1 cellular context compared by ENCODE assay signal in genomic region chr16:46632778-46633733, GRCh38.
TF ChIP-seq lines count a peak whose summit lies in the region.

No MANE protein-coding gene starts in this region.

TF ChIP-seq in K562, 482 proteins besides CTCF, POLR2A, EP300 and RAD21:
- peak; percentile 90 for TF ChIP-seq HINFP (tag; conservative IDR thresholded peaks at IDR 0.05; ENCODE audit: low read depth)
- no peak for TF ChIP-seq PCBP1 (IDR thresholded peaks at IDR 0.05; ENCODE audit: low read depth, low read length, poor library complexity, severe bottlenecking)
- peak; percentile 70; the same call in 1 of the 2 replicates for TF ChIP-seq SPI1 (IDR thresholded peaks at IDR 0.05; ENCODE audit: borderline replicate concordance, low read depth, low read length)
- TF ChIP-seq ZFP36 (IDR thresholded peaks at IDR 0.05; ENCODE audit: low read depth, low read length, partially characterized antibody) = no peak
- peak; percentile 49; the same call in 1 of the 2 replicates for TF ChIP-seq CTBP1 (IDR thresholded peaks at IDR 0.05; ENCODE audit: borderline replicate concordance)
- TF ChIP-seq U2AF1 (optimal IDR thresholded peaks at IDR 0.05; ENCODE audit: low read depth, low read length) = no peak
- 0 out of 4 replicates have a peak, but pooled peaks of 1 of the 2 experiments have one; percentile 15 for TF ChIP-seq RCOR1 (IDR thresholded peaks at IDR 0.05; ENCODE audit: borderline replicate concordance in 1 of 2, low read depth in 2 of 2, low read length in 2 of 2)
- TF ChIP-seq NCOA6 (IDR thresholded peaks at IDR 0.05) = no peak
- TF ChIP-seq, protein P1, sequence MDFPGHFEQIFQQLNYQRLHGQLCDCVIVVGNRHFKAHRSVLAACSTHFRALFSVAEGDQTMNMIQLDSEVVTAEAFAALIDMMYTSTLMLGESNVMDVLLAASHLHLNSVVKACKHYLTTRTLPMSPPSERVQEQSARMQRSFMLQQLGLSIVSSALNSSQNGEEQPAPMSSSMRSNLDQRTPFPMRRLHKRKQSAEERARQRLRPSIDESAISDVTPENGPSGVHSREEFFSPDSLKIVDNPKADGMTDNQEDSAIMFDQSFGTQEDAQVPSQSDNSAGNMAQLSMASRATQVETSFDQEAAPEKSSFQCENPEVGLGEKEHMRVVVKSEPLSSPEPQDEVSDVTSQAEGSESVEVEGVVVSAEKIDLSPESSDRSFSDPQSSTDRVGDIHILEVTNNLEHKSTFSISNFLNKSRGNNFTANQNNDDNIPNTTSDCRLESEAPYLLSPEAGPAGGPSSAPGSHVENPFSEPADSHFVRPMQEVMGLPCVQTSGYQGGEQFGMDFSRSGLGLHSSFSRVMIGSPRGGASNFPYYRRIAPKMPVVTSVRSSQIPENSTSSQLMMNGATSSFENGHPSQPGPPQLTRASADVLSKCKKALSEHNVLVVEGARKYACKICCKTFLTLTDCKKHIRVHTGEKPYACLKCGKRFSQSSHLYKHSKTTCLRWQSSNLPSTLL (IDR thresholded peaks at IDR 0.05) = peak; percentile 88
- no peak for TF ChIP-seq HEY1 (CRISPR knock-in tag; IDR thresholded peaks at IDR 0.05; ENCODE audit: borderline replicate concordance)
- TF ChIP-seq ATF1 (CRISPR knock-in tag; IDR thresholded peaks at IDR 0.05) = no peak
- TF ChIP-seq ATF1 (tag; IDR thresholded peaks at IDR 0.05) = peak; percentile 25; the same call in 1 of the 2 replicates
- TF ChIP-seq CC2D1A (IDR thresholded peaks at IDR 0.05) = peak; percentile 76; the same call in 1 of the 2 replicates
- TF ChIP-seq, protein P2, sequence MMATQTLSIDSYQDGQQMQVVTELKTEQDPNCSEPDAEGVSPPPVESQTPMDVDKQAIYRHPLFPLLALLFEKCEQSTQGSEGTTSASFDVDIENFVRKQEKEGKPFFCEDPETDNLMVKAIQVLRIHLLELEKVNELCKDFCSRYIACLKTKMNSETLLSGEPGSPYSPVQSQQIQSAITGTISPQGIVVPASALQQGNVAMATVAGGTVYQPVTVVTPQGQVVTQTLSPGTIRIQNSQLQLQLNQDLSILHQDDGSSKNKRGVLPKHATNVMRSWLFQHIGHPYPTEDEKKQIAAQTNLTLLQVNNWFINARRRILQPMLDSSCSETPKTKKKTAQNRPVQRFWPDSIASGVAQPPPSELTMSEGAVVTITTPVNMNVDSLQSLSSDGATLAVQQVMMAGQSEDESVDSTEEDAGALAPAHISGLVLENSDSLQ (IDR thresholded peaks at IDR 0.05) = 0 out of 2 replicates have a peak, but pooled peaks have one; percentile 6
TF ChIP-seq in K562: peak in this region for 8.
